In the genomic region with DNA sequence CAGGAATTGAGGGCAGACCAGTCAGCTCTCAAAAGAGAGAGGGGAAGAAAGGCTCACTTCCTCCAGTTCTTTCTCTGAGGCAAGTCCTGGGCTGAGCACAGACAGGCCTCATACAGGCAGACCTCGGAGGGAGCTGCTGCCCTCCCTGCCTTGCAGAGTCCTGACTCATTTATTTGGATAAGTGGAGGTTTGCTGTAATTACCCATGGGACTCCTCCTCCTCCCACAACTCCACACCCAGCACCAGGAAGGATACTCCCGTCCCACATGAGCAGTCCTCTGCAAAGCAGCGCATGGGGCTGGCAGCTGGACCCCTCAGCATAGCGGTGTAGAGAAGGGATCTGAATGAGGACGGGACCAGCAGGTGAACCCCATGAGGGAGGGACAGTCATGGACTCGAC, we compare ENCODE assay signal across 11 cellular contexts. TPM values are rescaled to one million over a fixed set of nuclear protein-coding genes. Genes with fewer than 3 reads are reported as not detected.
DNase-seq lines count a peak whose midpoint lies in the region; ATAC-seq and TF ChIP-seq lines count a peak whose summit lies in the region.
"Had no signal": no experiment of that assay in that cellular context is flagged by ENCODE, and none has a peak within 500 bp of the region (broad histone marks: within the 10 kb centered on the region; RNA-seq: fewer than 3 reads in every experiment).

No MANE protein-coding gene starts in this region.

- DNase-seq in GM03348 (ENCODE audit: low spot score) (peak; percentile 87), RWPE2 (ENCODE audit: low spot score) (no peak), fibroblast of villous mesenchyme (ENCODE audit: low read depth) (peak; percentile 85), psoas muscle (peak; percentile 23 to 51), D341Med (ENCODE audit: low spot score) (no peak), adrenal gland (no peak), NCI-H2107 treated with DMSO at 0.1 percent for 48 hours (lab: John Stamatoyannopoulos, UW; ENCODE audit: unreplicated experiment) (no peak)
- no peak for DNase-seq in stimulated activated naive B cell treated with anti-CD40 and anti-IgM and Interleukin-4, amounts not matched to agents 10 μg/mL and 1 μg/mL and 100 μg/mL, for 72 hours
- DNase-seq: activated CD4-positive, alpha-beta T cell treated with anti-CD3 and anti-CD28 coated beads, Interleukin-2, amount 50 U/mL, for 48 hours; colonic mucosa had no signal

- no peaks in the 10 kb centered on the region for H3K9me3 ChIP-seq in RWPE2 (ENCODE audit: severe bottlenecking)
- H3K9me3 ChIP-seq in psoas muscle = no peaks in the 10 kb centered on the region
- no peaks in the 10 kb centered on the region for H3K9me3 ChIP-seq in adrenal gland (replicated peaks in 1 of 3)
- H3K9me3 ChIP-seq: colonic mucosa had no signal

- no peak overlapping the region for H3K4me3 ChIP-seq in RWPE2 (ENCODE audit: severe bottlenecking)
- H3K4me3 ChIP-seq in fibroblast of villous mesenchyme (ENCODE audit: low read depth, low read length) = no peak overlapping the region
- H3K4me3 ChIP-seq in psoas muscle = no peak overlapping the region
- H3K4me3 ChIP-seq in adrenal gland = no peak overlapping the region
- H3K4me3 ChIP-seq: colonic mucosa had no signal

- no peak for TF ChIP-seq POLR2A in adrenal gland (IDR thresholded peaks at IDR 0.05)

- peaks cover 2 to 5% of the 10 kb centered on the region in 2 donors for H3K4me1 Mint-ChIP-seq in stimulated activated naive B cell treated with anti-CD40 and anti-IgM and Interleukin-4, amounts not matched to agents 10 μg/mL and 1 μg/mL and 100 μg/mL, for 72 hours

- intact Hi-C loops in psoas muscle (cut with DNase I) (no loop called here), adrenal gland (cut with DNase I) (no loop called here)

- H3K27me3 ChIP-seq in RWPE2 (ENCODE audit: insufficient read depth, poor library complexity, severe bottlenecking) = no peaks in the 10 kb centered on the region
- no peaks in the 10 kb centered on the region for H3K27me3 ChIP-seq in psoas muscle (ENCODE audit: insufficient read depth in 3 of 3, low read length in 2 of 3)
- no peaks in the 10 kb centered on the region for H3K27me3 ChIP-seq in adrenal gland
- H3K27me3 ChIP-seq: colonic mucosa had no signal

- no peaks in the 10 kb centered on the region for H3K4me1 ChIP-seq in RWPE2 (ENCODE audit: insufficient read depth, poor library complexity, severe bottlenecking)
- H3K4me1 ChIP-seq in psoas muscle = no peaks in the 10 kb centered on the region
- no peaks in the 10 kb centered on the region for H3K4me1 ChIP-seq in adrenal gland (replicated peaks in 1 of 2)
- H3K4me1 ChIP-seq: colonic mucosa had no signal

- ATAC-seq in RWPE2 (ENCODE audit: low read depth) (peak; percentile 86), psoas muscle (peak in 1 of 4 donors; percentile 56)
- ATAC-seq in stimulated activated naive B cell treated with anti-CD40 and anti-IgM and Interleukin-4, amounts not matched to agents 10 μg/mL and 1 μg/mL and 100 μg/mL, for 72 hours (replicated peaks) = no peak

- TF ChIP-seq CTCF in RWPE2 (IDR thresholded peaks at IDR 0.05; ENCODE audit: poor library complexity, severe bottlenecking) (no peak), fibroblast of villous mesenchyme (IDR thresholded peaks at IDR 0.05; ENCODE audit: insufficient read depth, low read depth, low read length) (no peak), psoas muscle (IDR thresholded peaks at IDR 0.05) (no peak), adrenal gland (IDR thresholded peaks at IDR 0.05) (no peak)

- H3K27me3 Mint-ChIP-seq in stimulated activated naive B cell treated with anti-CD40 and anti-IgM and Interleukin-4, amounts not matched to agents 10 μg/mL and 1 μg/mL and 100 μg/mL, for 72 hours = peaks cover 8 to 16% of the 10 kb centered on the region in 2 donors

- H3K4me3 Mint-ChIP-seq in stimulated activated naive B cell treated with anti-CD40 and anti-IgM and Interleukin-4, amounts not matched to agents 10 μg/mL and 1 μg/mL and 100 μg/mL, for 72 hours = no peak overlapping the region

- H3K36me3 ChIP-seq in RWPE2 (ENCODE audit: low read depth) (no peaks in the 10 kb centered on the region), psoas muscle (ENCODE audit: insufficient read depth in 1 of 2, low read depth in 1 of 2) (no peaks in the 10 kb centered on the region), adrenal gland (replicated peaks in 1 of 2) (no peaks in the 10 kb centered on the region)
- H3K36me3 ChIP-seq: colonic mucosa had no signal

- WGBS in psoas muscle, 3 donors = 57 to 58% (median 57%) methylated on average over 6 of the region's 6 CpGs
- WGBS in adrenal gland, 4 donors = 53 to 75% (median 72%) methylated on average over 5 to 6 of the region's 6 CpGs; no CpG with 5 or more reads in 1 of the 4 donors

- H3K27ac ChIP-seq in RWPE2 (ENCODE audit: poor library complexity, severe bottlenecking) = no peak overlapping the region
- no peak overlapping the region for H3K27ac ChIP-seq in psoas muscle
- no peak overlapping the region for H3K27ac ChIP-seq in adrenal gland
- H3K27ac ChIP-seq: colonic mucosa had no signal

- H3K36me3 Mint-ChIP-seq in stimulated activated naive B cell treated with anti-CD40 and anti-IgM and Interleukin-4, amounts not matched to agents 10 μg/mL and 1 μg/mL and 100 μg/mL, for 72 hours = no peaks in the 10 kb centered on the region

- H3K27ac Mint-ChIP-seq in stimulated activated naive B cell treated with anti-CD40 and anti-IgM and Interleukin-4, amounts not matched to agents 10 μg/mL and 1 μg/mL and 100 μg/mL, for 72 hours = no peak overlapping the region

- H3K9me3 Mint-ChIP-seq in stimulated activated naive B cell treated with anti-CD40 and anti-IgM and Interleukin-4, amounts not matched to agents 10 μg/mL and 1 μg/mL and 100 μg/mL, for 72 hours = no peaks in the 10 kb centered on the region

RNA-seq across cellular contexts. Expression of a gene that starts 13.4 kb away (rescaled TPM):
- total RNA-seq in fibroblast of villous mesenchyme = not detected in 2 replicates
- total RNA-seq in psoas muscle = not detected
- polyA plus RNA-seq in psoas muscle = not detected
- total RNA-seq in adrenal gland = not detected
- not detected for polyA plus RNA-seq in adrenal gland
- total RNA-seq: colonic mucosa, mononuclear cell had no signal

Comparison
In these comparisons a context has a peak if more than half of its experiments do, and no peak if none do; other contexts are left out.
1. DNase-seq: peak in GM03348 (single experiment), fibroblast of villous mesenchyme (single experiment) and psoas muscle (2 of 2); none in RWPE2 (single experiment), D341Med (single experiment), adrenal gland (0 of 7), stimulated activated naive B cell treated with anti-CD40 and anti-IgM and Interleukin-4, amounts not matched to agents 10 μg/mL and 1 μg/mL and 100 μg/mL, for 72 hours (single experiment) and NCI-H2107 treated with DMSO at 0.1 percent for 48 hours (single experiment).